In genomic region chr12:51827925-51828818, GRCh38 we compare ENCODE assay signal across 1 cellular context.
TF ChIP-seq lines count a peak whose summit lies in the region.

No MANE protein-coding gene starts in this region.

TF ChIP-seq in endothelial cell of umbilical vein, 7 proteins besides CTCF, POLR2A, EP300 and RAD21:
- peak; percentile 47 for TF ChIP-seq FOS (IDR thresholded peaks at IDR 0.05; ENCODE audit: borderline replicate concordance, insufficient read depth, low read length)
- TF ChIP-seq EZH2 (IDR thresholded peaks at IDR 0.05; ENCODE audit: borderline replicate concordance, low read depth, low read length, severe bottlenecking): no peak
- TF ChIP-seq GATA2 (IDR thresholded peaks at IDR 0.05; ENCODE audit: insufficient read depth, insufficient read length, low read depth, low read length): no peak
